21 cellular contexts compared by ENCODE assay signal in the genomic region with DNA sequence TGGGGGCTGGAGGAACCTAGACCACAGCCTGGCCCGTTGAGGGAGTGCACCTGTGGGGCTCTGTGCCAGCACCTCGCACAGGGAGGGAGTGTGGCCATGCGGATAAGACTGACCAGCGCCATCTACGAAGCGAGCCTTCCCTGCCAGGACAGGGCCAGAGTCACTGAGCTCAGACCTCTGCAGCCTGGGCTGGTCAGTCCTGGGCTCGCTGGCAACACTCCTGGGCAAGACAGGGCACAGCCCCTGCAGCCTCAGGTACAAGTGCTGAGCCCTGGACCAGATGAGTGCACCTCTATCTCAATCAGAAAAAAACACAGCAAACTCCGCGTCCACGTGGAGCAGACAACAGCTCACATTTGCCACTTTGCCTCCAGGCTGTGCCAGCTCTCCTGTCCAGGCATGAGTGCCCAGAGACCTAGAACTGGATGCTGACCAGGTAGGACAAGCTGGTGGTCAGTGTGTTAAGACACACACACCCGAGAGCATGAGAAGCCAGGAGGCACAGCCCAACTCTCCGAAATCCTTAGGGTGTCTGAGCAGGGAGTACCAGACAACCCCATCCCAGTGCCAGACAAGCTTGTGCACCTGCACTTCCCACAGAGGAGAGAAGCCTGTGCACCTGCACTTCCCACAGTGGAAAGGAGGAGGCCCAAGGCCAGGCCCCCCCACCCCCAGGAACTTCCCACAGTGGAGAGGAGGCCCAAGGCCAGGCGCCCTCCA. TPM values are rescaled to one million over a fixed set of nuclear protein-coding genes. Genes with fewer than 3 reads are reported as not detected.
DNase-seq lines count a peak whose midpoint lies in the region; ATAC-seq and TF ChIP-seq lines count a peak whose summit lies in the region.
"Had no signal": no experiment of that assay in that cellular context is flagged by ENCODE, and none has a peak within 500 bp of the region (broad histone marks: within the 10 kb centered on the region; RNA-seq: fewer than 3 reads in every experiment).

No MANE protein-coding gene starts in this region.

- 85% methylated on average over 7 of the region's 13 CpGs for WGBS in SK-N-SH (ENCODE audit: low lambda C conversion rate)

- H3K4me3 ChIP-seq in SK-N-SH (ENCODE audit: low read depth in 2 of 2, low read length in 1 of 2) (no peak overlapping the region), Panc1 (ENCODE audit: low read depth in 2 of 2, low read length in 2 of 2) (no peak overlapping the region), HAP-1 (no peak overlapping the region)
- H3K4me3 ChIP-seq: mucosa of descending colon, thyroid gland had no signal

- TF ChIP-seq EP300 in SK-N-SH (IDR thresholded peaks at IDR 0.05; ENCODE audit: borderline replicate concordance in 1 of 2, low read depth in 1 of 2, low read length in 1 of 2) = no peak

- no peaks in the 10 kb centered on the region for H3F3A ChIP-seq in SK-N-SH (replicated peaks; ENCODE audit: insufficient read depth)

- H3K27me3 ChIP-seq in SK-N-SH (ENCODE audit: insufficient read depth) (no peaks in the 10 kb centered on the region), Panc1 (ENCODE audit: control insufficient read depth, insufficient read depth, low read length) (no peaks in the 10 kb centered on the region), HAP-1 (ENCODE audit: low read depth) (no peaks in the 10 kb centered on the region)
- H3K27me3 ChIP-seq: thyroid gland had no signal

- CTCF ChIA-PET in SK-N-SH (lab: Yijun Ruan, JAX) (interaction anchor here (1.0 kb wide), 1 partner anchor 271 kb away, joined by 4 read pairs; no protein-coding TSS in a partner anchor), Panc1 (lab: Charles Lee) (interaction anchor here (0.6 kb wide), 1 partner anchor 206 kb away, joined by 3 read pairs; no protein-coding TSS in a partner anchor)

- TF ChIP-seq CTCF in SK-N-SH (IDR thresholded peaks at IDR 0.05) = no peak
- no peak for TF ChIP-seq CTCF in Panc1 (IDR thresholded peaks at IDR 0.05)

- H3K9me2 ChIP-seq in SK-N-SH = no peaks in the 10 kb centered on the region

- BruUV-seq in Panc1 (replicated peaks; lab: Mats Ljungman, UMichigan) = no TSS peak

- H3K4me1 ChIP-seq in SK-N-SH (ENCODE audit: control insufficient read depth in 1 of 2, insufficient read depth in 2 of 2, low read depth in 1 of 2, low read length in 1 of 2) (peaks cover 21% of the 10 kb centered on the region in 2 experiments; a peak in 3 of 4 replicates), Panc1 (ENCODE audit: control insufficient read depth, insufficient read depth, low read length) (peaks cover 63% of the 10 kb centered on the region), HAP-1 (peaks cover 4% of the 10 kb centered on the region)

- H4K20me1 ChIP-seq in SK-N-SH (ENCODE audit: insufficient read depth) = no peaks in the 10 kb centered on the region

- H3K9ac ChIP-seq in SK-N-SH = no peak overlapping the region

- POLR2A ChIA-PET in SK-N-SH (lab: Yijun Ruan, JAX) (interaction anchor here (1.2 kb wide), 1 partner anchor 162 kb away, joined by 3 read pairs; the partner anchor contains the start of gene TPD52L2), Panc1 (lab: Charles Lee) (interaction anchor here (0.6 kb wide), 1 partner anchor 129 kb away, joined by 3 read pairs; the partner anchor contains the start of gene HELZ2)

- no peak overlapping the region for H2AFZ ChIP-seq in SK-N-SH (ENCODE audit: low read depth)

- H3K4me2 ChIP-seq in SK-N-SH = no peak overlapping the region

- intact Hi-C loops in Panc1 (cut with micrococcal nuclease; ENCODE audit: unreplicated experiment) = no loop called here

- in situ Hi-C loops in Panc1 (cut with HindIII; ENCODE audit: low pct_unique_long_range_greater_than_20kb, low sequenced_read_pairs) (no loop called here), HAP-1 (cut with MboI; ENCODE audit: low sequenced_read_pairs) (no loop called here)

- ATAC-seq in SK-N-SH treated with all-trans-retinoic acid at 6 μM for 48 hours (no peak), Panc1 (no peak)
- ATAC-seq: activated T-cell treated with anti-CD3 and anti-CD28 coated beads, Interleukin-2, amount 50 U/mL, for 4 hours; mucosa of descending colon had no signal

- H3K79me2 ChIP-seq in SK-N-SH (ENCODE audit: insufficient read depth) = peaks cover 32% of the 10 kb centered on the region

- H3K36me3 ChIP-seq in SK-N-SH (replicated peaks in 1 of 2; ENCODE audit: control insufficient read depth in 1 of 2, insufficient read depth in 2 of 2, low read length in 1 of 2) (peaks cover 19 to 25% of the 10 kb centered on the region in 2 experiments), Panc1 (ENCODE audit: control insufficient read depth, insufficient read depth, low read length) (peaks cover 9% of the 10 kb centered on the region; the same call in 1 of the 2 replicates), HAP-1 (replicated peaks) (peaks cover 26% of the 10 kb centered on the region)

- H3K27ac ChIP-seq in SK-N-SH (ENCODE audit: low read depth in 2 of 2, low read length in 1 of 2) (no peak overlapping the region; a peak in 1 of 4 replicates), Panc1 (ENCODE audit: low read length) (peak overlapping the region; percentile 41)
- H3K27ac ChIP-seq: 22Rv1, thyroid gland had no signal

- DNase-seq in SK-N-SH (peak; percentile 14), D341Med (ENCODE audit: low spot score) (peak; percentile 17), Panc1 (ENCODE audit: low read depth, low spot score) (no peak), iPS-NIHi11 (ENCODE audit: low spot score) (peak; percentile 3), NCI-H1436 treated with DMSO at 0.1 percent for 48 hours (lab: John Stamatoyannopoulos, UW) (no peak), activated T-cell treated with anti-CD3 and anti-CD28 coated beads for 4 hours (no peak), HAP-1 (ENCODE audit: low spot score in 2 of 2) (no peak)
- DNase-seq: activated CD4-positive, CD25-positive, alpha-beta regulatory T cell; activated T-cell treated with anti-CD3 and anti-CD28 coated beads, Interleukin-2, amount 50 U/mL, for 4 hours; DND-41; GOT3; hippocampal formation; MV-4-11; NCI-H2081 treated with DMSO at 0.1 percent for 48 hours; NCI-H69; occipital lobe; stimulated activated CD4-positive, alpha-beta T cell treated with anti-CD3 and anti-CD28 coated beads, Interleukin-2, amount 100 ng/mL, for 48 hours; thyroid gland had no signal

- H3K9me3 ChIP-seq in SK-N-SH (no peaks in the 10 kb centered on the region), Panc1 (ENCODE audit: control insufficient read depth, insufficient read depth, low read depth, low read length) (no peaks in the 10 kb centered on the region), HAP-1 (no peaks in the 10 kb centered on the region)
- H3K9me3 ChIP-seq: mucosa of descending colon, thyroid gland had no signal

- TF ChIP-seq RAD21 in SK-N-SH (IDR thresholded peaks at IDR 0.05; ENCODE audit: low read length) = no peak

TF ChIP-seq in SK-N-SH, 30 proteins besides CTCF, POLR2A, EP300 and RAD21 (continues in another document):
- TF ChIP-seq, protein P1, sequence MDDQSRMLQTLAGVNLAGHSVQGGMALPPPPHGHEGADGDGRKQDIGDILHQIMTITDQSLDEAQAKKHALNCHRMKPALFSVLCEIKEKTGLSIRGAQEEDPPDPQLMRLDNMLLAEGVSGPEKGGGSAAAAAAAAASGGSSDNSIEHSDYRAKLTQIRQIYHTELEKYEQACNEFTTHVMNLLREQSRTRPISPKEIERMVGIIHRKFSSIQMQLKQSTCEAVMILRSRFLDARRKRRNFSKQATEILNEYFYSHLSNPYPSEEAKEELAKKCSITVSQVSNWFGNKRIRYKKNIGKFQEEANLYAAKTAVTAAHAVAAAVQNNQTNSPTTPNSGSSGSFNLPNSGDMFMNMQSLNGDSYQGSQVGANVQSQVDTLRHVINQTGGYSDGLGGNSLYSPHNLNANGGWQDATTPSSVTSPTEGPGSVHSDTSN (IDR thresholded peaks at IDR 0.05) = no peak

TF ChIP-seq in SK-N-SH treated with all-trans-retinoic acid at 6 μM for 48 hours, 23 proteins besides CTCF, POLR2A, EP300 and RAD21:
- TF ChIP-seq SNAI2 (CRISPR knock-in tag; IDR thresholded peaks at IDR 0.05) (no peak), ZNF565 (CRISPR knock-in tag; conservative IDR thresholded peaks at IDR 0.05; ENCODE audit: low read depth) (no peak), ZFP3 (CRISPR knock-in tag; IDR thresholded peaks at IDR 0.05) (no peak)

RNA-seq across cellular contexts. Expression of gene ARFRP1, which starts 4.9 kb away (rescaled TPM):
- 65.4 and 72.8 TPM in 2 replicates for polyA plus RNA-seq in SK-N-SH (2012; rRNA removed)
- polyA plus RNA-seq in SK-N-SH (2012; cell fraction: cytosol; rRNA removed) = 47.9 and 57.4 TPM in 2 replicates
- polyA plus RNA-seq in SK-N-SH (2012; cell fraction: nucleus; rRNA removed) = 132 and 145 TPM in 2 replicates
- total RNA-seq in Panc1 (2021; ENCODE audit: unreplicated experiment) = 57.9 TPM
- 68.1 TPM for polyA plus RNA-seq in Panc1 (2012; ENCODE audit: insufficient read length)

RNA-seq across cellular contexts. Expression of gene ZGPAT, which starts 4.9 kb away (rescaled TPM):
- 33.7 and 36.8 TPM in 2 replicates for polyA plus RNA-seq in SK-N-SH (2012; rRNA removed)
- 9.8 and 14.3 TPM in 2 replicates for polyA plus RNA-seq in SK-N-SH (2012; cell fraction: cytosol; rRNA removed)
- 152 and 206 TPM in 2 replicates for polyA plus RNA-seq in SK-N-SH (2012; cell fraction: nucleus; rRNA removed)
- total RNA-seq in Panc1 (2021; ENCODE audit: unreplicated experiment) = 35.8 TPM
- 41.9 TPM for polyA plus RNA-seq in Panc1 (2012; ENCODE audit: insufficient read length)

RNA-seq across cellular contexts. Expression of gene TNFRSF6B, which starts 6.5 kb away (rescaled TPM):
- 8.2 and 9.4 TPM in 2 replicates for polyA plus RNA-seq in SK-N-SH (2012; rRNA removed)
- 3.6 and 6.1 TPM in 2 replicates for polyA plus RNA-seq in SK-N-SH (2012; cell fraction: cytosol; rRNA removed)
- polyA plus RNA-seq in SK-N-SH (2012; cell fraction: nucleus; rRNA removed) = 18.3 and 28.9 TPM in 2 replicates
- not detected for total RNA-seq in Panc1 (2021; ENCODE audit: unreplicated experiment)
- polyA plus RNA-seq in Panc1 (2012; ENCODE audit: insufficient read length) = 1.4 TPM
- total RNA-seq: occipital lobe had no signal

RNA-seq across cellular contexts. Expression of gene LIME1, which starts 33.6 kb away (rescaled TPM):
- polyA plus RNA-seq in SK-N-SH (2012; rRNA removed) = 10.9 and 12.3 TPM in 2 replicates
- 1.0 and 2.1 TPM in 2 replicates for polyA plus RNA-seq in SK-N-SH (2012; cell fraction: cytosol; rRNA removed)
- polyA plus RNA-seq in SK-N-SH (2012; cell fraction: nucleus; rRNA removed) = 118 and 180 TPM in 2 replicates
- 15.2 TPM for total RNA-seq in Panc1 (2021; ENCODE audit: unreplicated experiment)
- 8.0 TPM for polyA plus RNA-seq in Panc1 (2012; ENCODE audit: insufficient read length)

RNA-seq across cellular contexts. Expression of gene SLC2A4RG, which starts 36.7 kb away (rescaled TPM):
- 75.5 and 90.9 TPM in 2 replicates for polyA plus RNA-seq in SK-N-SH (2012; rRNA removed)
- polyA plus RNA-seq in SK-N-SH (2012; cell fraction: cytosol; rRNA removed) = 31.3 and 46.7 TPM in 2 replicates
- polyA plus RNA-seq in SK-N-SH (2012; cell fraction: nucleus; rRNA removed) = 338 and 518 TPM in 2 replicates
- total RNA-seq in Panc1 (2021; ENCODE audit: unreplicated experiment) = 166 TPM
- 299 TPM for polyA plus RNA-seq in Panc1 (2012; ENCODE audit: insufficient read length)

Comparison
In these comparisons a context has a peak if more than half of its experiments do, and no peak if none do; other contexts are left out.
1. DNase-seq: peak in SK-N-SH (single experiment), D341Med (single experiment) and iPS-NIHi11 (single experiment); none in Panc1 (single experiment), NCI-H1436 treated with DMSO at 0.1 percent for 48 hours (single experiment), activated T-cell treated with anti-CD3 and anti-CD28 coated beads for 4 hours (single experiment) and HAP-1 (0 of 2).